Comparison of ENCODE assay signal across 24 cellular contexts in the genomic region with DNA sequence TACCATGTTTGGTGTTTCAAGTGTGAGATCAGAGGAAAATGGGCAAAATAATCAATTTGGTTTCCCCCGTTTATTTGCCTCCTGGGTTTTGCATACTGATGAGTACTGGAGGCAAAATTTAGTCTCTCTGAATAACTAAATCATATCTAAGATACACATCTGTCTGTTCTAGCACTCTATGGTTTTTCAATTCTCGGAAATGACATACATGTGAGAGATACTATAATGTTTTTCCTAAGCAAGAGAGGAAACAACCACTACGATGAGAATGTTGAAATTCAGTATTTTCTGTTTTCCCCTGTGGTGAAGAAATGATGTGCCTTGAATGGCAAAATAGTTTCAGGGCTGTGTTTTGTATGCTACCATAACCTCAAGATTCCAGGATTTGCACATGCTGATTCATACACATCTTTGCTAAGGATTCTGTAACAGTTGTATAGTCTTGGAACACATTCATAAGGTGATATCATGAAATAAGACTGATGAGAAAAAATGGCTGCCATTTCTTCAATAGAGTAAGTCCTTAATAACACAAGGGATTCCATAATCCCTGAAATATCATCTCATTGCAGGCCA.
A peak's percentile ranks its signal among the peaks of the same experiment; 100 is the strongest.
DNase-seq lines count a peak whose midpoint lies in the region; ATAC-seq and TF ChIP-seq lines count a peak whose summit lies in the region.
"Had no signal": no experiment of that assay in that cellular context is flagged by ENCODE, and none has a peak within 500 bp of the region (broad histone marks: within the 10 kb centered on the region; RNA-seq: fewer than 3 reads in every experiment).

No MANE protein-coding gene starts in this region.

- no peak overlapping the region for H2AFZ ChIP-seq in mammary epithelial cell (ENCODE audit: low read depth, low read length)

- peaks cover 0 to 2% (median 0%) of the 10 kb centered on the region in 7 donors for H3K4me1 Mint-ChIP-seq in naive thymus-derived CD4-positive, alpha-beta T cell
- H3K4me1 Mint-ChIP-seq: CD4-positive, alpha-beta memory T cell had no signal

- H3K4me3 ChIP-seq in choroid plexus epithelial cell (ENCODE audit: low read depth, low read length) (no peak overlapping the region), mammary epithelial cell (replicated peaks in 1 of 3; ENCODE audit: insufficient read depth in 1 of 3, low read depth in 2 of 3, low read length in 3 of 3) (no peak overlapping the region)
- no peak overlapping the region for H3K4me3 ChIP-seq in naive thymus-derived CD4-positive, alpha-beta T cell (ENCODE audit: low read length)
- H3K4me3 ChIP-seq: BLaER1 treated with 17β-estradiol and CSF1 and Interleukin-3, amounts not matched to agents 10 nM and 100 nM; K562; MG63 had no signal

- WGBS in mammary epithelial cell (ENCODE audit: low coverage, missing lambda C conversion rate), result 70% methylated on average over 3 of the region's 3 CpGs

- no peak overlapping the region for H3K27ac ChIP-seq in naive thymus-derived CD4-positive, alpha-beta T cell (ENCODE audit: low read depth, low read length)
- H3K27ac ChIP-seq in mammary epithelial cell (ENCODE audit: insufficient read depth, low read depth, low read length), result no peak overlapping the region
- H3K27ac ChIP-seq: BLaER1 treated with 17β-estradiol and CSF1 and Interleukin-3, amounts not matched to agents 10 nM and 100 nM; HL-60 had no signal

- no TSS peak for BruUV-seq in mammary epithelial cell (replicated peaks; lab: Mats Ljungman, UMichigan)

- POLR2A ChIA-PET in naive thymus-derived CD4-positive, alpha-beta T cell (lab: Charles Lee), result no interaction called here

- no peaks in the 10 kb centered on the region for H3K27me3 ChIP-seq in naive thymus-derived CD4-positive, alpha-beta T cell (ENCODE audit: control insufficient read depth in 2 of 2, insufficient read depth in 2 of 2, low read length in 2 of 2)
- no peaks in the 10 kb centered on the region for H3K27me3 ChIP-seq in mammary epithelial cell (ENCODE audit: insufficient read depth, low read length)
- H3K27me3 ChIP-seq: BLaER1 treated with 17β-estradiol and CSF1 and Interleukin-3, amounts not matched to agents 10 nM and 100 nM; MG63 had no signal

- no peaks in the 10 kb centered on the region for H4K20me1 ChIP-seq in mammary epithelial cell (ENCODE audit: insufficient read depth, low read length)
- H4K20me1 ChIP-seq: BLaER1 treated with 17β-estradiol and CSF1 and Interleukin-3, amounts not matched to agents 10 nM and 100 nM had no signal

- H3K36me3 ChIP-seq in naive thymus-derived CD4-positive, alpha-beta T cell (ENCODE audit: control insufficient read depth in 2 of 3, insufficient read depth in 3 of 3, low read length in 3 of 3), result no peaks in the 10 kb centered on the region
- H3K36me3 ChIP-seq in mammary epithelial cell (ENCODE audit: insufficient read depth, low read length), result no peaks in the 10 kb centered on the region
- H3K36me3 ChIP-seq: BLaER1 treated with 17β-estradiol and CSF1 and Interleukin-3, amounts not matched to agents 10 nM and 100 nM; MG63 had no signal

- no peaks in the 10 kb centered on the region for H3K79me2 ChIP-seq in mammary epithelial cell (ENCODE audit: insufficient read depth, low read length)

- ATAC-seq in naive thymus-derived CD4-positive, alpha-beta T cell, result no peak
- ATAC-seq: HCT116, HepG2, K562 had no signal

- H3K27me3 Mint-ChIP-seq in naive thymus-derived CD4-positive, alpha-beta T cell, result no peaks in the 10 kb centered on the region
- H3K27me3 Mint-ChIP-seq: CD4-positive, alpha-beta memory T cell had no signal

- H3K9me3 ChIP-seq in naive thymus-derived CD4-positive, alpha-beta T cell (ENCODE audit: control insufficient read depth in 2 of 3, low read length in 3 of 3), result no peaks in the 10 kb centered on the region
- H3K9me3 ChIP-seq in mammary epithelial cell (replicated peaks; ENCODE audit: insufficient read depth, low read length), result no peaks in the 10 kb centered on the region
- H3K9me3 ChIP-seq: BLaER1 treated with 17β-estradiol and CSF1 and Interleukin-3, amounts not matched to agents 10 nM and 100 nM; Caco-2 had no signal

- dilution Hi-C loops in mammary epithelial cell (cut with HindIII; ENCODE audit: low sequenced_read_pairs), result no loop called here

- CTCF ChIA-PET in naive thymus-derived CD4-positive, alpha-beta T cell (lab: Charles Lee), result no interaction called here
- CTCF ChIA-PET in mammary epithelial cell (lab: Charles Lee; ENCODE audit: low non-redundant PET), result no interaction called here

- peak; percentile 57 for DNase-seq in NCI-H226
- DNase-seq in choroid plexus epithelial cell (ENCODE audit: low read depth), result peak; percentile 28
- peak; percentile 61 for DNase-seq in fibroblast of peridontal ligament (ENCODE audit: extremely low read depth)
- no peak for DNase-seq in effector CD8-positive, alpha-beta T cell (lab: John Stamatoyannopoulos, UW)
- DNase-seq in SHP77 (lab: John Stamatoyannopoulos, UW), result no peak
- no peak for DNase-seq in naive thymus-derived CD4-positive, alpha-beta T cell
- no peak for DNase-seq in mammary epithelial cell
- DNase-seq: ACHN; Caco-2; CD4-positive, alpha-beta memory T cell; DMS153; GOT3; MG63; NCI-H1105; NCI-H146; NCI-H2029; NCI-H345; NCI-H524; NCI-H82 had no signal

- no peaks in the 10 kb centered on the region for H3K4me1 ChIP-seq in naive thymus-derived CD4-positive, alpha-beta T cell (ENCODE audit: control insufficient read depth in 2 of 2, insufficient read depth in 2 of 2, low read length in 2 of 2)
- H3K4me1 ChIP-seq in mammary epithelial cell (ENCODE audit: insufficient read depth, low read length), result no peaks in the 10 kb centered on the region
- H3K4me1 ChIP-seq: Caco-2 had no signal

- H3K4me3 Mint-ChIP-seq in naive thymus-derived CD4-positive, alpha-beta T cell, result no peak overlapping the region
- H3K4me3 Mint-ChIP-seq: CD4-positive, alpha-beta memory T cell had no signal

- H3K9ac ChIP-seq in mammary epithelial cell (ENCODE audit: insufficient read depth, low read length), result no peak overlapping the region
- H3K9ac ChIP-seq: BLaER1 treated with 17β-estradiol and CSF1 and Interleukin-3, amounts not matched to agents 10 nM and 100 nM had no signal

- in situ Hi-C loops in mammary epithelial cell (cut with MboI; ENCODE audit: low sequenced_read_pairs in 2 of 2), result no loop called here

- intact Hi-C loops in naive thymus-derived CD4-positive, alpha-beta T cell (cut with micrococcal nuclease), result no loop called here
- intact Hi-C loops in mammary epithelial cell (cut with micrococcal nuclease), result no loop called here

- H3K4me2 ChIP-seq in mammary epithelial cell (ENCODE audit: insufficient read depth, low read depth, low read length), result no peak overlapping the region
- H3K4me2 ChIP-seq: BLaER1 treated with 17β-estradiol and CSF1 and Interleukin-3, amounts not matched to agents 10 nM and 100 nM had no signal

- no peak for TF ChIP-seq CTCF in choroid plexus epithelial cell (conservative IDR thresholded peaks at IDR 0.05; ENCODE audit: low read depth, low read length)
- no peak for TF ChIP-seq CTCF in mammary epithelial cell (conservative IDR thresholded peaks at IDR 0.05 in 1 of 2, IDR thresholded peaks at IDR 0.05 in 1 of 2; ENCODE audit: extremely low read depth in 1 of 2, insufficient read depth in 1 of 2, low read depth in 1 of 2, low read length in 2 of 2)

- no peak overlapping the region for H3K27ac Mint-ChIP-seq in naive thymus-derived CD4-positive, alpha-beta T cell
- H3K27ac Mint-ChIP-seq: CD4-positive, alpha-beta memory T cell had no signal

- no peaks in the 10 kb centered on the region for H3K36me3 Mint-ChIP-seq in naive thymus-derived CD4-positive, alpha-beta T cell
- H3K36me3 Mint-ChIP-seq: CD4-positive, alpha-beta memory T cell had no signal

- peaks cover 0 to 15% (median 1%) of the 10 kb centered on the region in 11 donors for H3K9me3 Mint-ChIP-seq in naive thymus-derived CD4-positive, alpha-beta T cell

Comparison
In these comparisons a context has a peak if more than half of its experiments do, and no peak if none do; other contexts are left out.
1. DNase-seq: peak in NCI-H226 (single experiment), choroid plexus epithelial cell (single experiment) and fibroblast of peridontal ligament (single experiment); none in effector CD8-positive, alpha-beta T cell (single experiment), SHP77 (0 of 2), naive thymus-derived CD4-positive, alpha-beta T cell (0 of 9) and mammary epithelial cell (single experiment).